Comparison of ENCODE assay signal across 9 cellular contexts in the genomic region with DNA sequence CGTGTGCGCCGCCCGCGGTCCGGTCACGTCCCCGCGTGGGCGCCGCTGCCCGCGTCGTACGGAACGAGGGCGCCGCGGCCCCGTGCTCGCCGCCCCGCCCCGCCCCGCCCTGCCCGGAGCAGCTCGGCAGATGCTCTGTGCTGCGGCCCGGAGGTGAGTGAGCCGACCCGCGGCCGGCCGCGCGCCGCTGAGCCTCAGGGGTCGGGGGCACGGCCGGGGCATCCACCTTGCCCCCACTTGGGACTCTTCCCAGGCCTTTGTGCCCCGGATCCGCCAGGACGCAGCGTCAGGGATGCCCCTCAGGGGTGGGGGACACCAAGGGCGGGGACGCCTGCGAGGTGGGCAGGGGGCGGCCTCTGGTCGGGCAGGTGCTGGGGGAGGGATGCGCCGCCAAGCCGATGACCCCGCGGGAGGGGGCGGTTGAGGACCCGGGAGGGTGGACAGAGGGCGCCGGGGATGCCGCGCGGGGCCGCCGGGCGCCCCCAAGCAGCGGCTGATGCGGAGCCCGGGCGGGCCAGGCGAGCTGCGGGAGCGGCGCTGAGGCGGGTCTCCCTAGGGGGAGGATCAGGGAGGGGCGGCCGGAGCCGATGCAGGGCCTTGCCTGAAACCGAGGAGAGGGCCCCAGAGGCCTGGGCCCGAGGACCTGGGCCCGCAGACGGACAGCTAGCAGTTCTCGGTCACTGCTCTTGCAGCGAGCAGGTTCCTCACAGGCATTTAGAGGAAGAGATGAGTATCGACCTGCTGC. TPM values are rescaled to one million over a fixed set of nuclear protein-coding genes. Genes with fewer than 3 reads are reported as not detected.
A peak's percentile ranks its signal among the peaks of the same experiment; 100 is the strongest.
DNase-seq lines count a peak whose midpoint lies in the region; ATAC-seq and FAIRE-seq lines count a peak whose summit lies in the region.
"Had no signal": no experiment of that assay in that cellular context is flagged by ENCODE, and none has a peak within 500 bp of the region (broad histone marks: within the 10 kb centered on the region; RNA-seq: fewer than 3 reads in every experiment).

A gene (plus strand): TSS at position 102 of the 745 bp plus-strand sequence. CDS start 25,177 bp downstream, outside the sequence.

- H3K4me1 Mint-ChIP-seq in activated CD4-positive, alpha-beta T cell treated with anti-CD3 and anti-CD28 coated beads, Interleukin-2, amount 10 ng/mL, durations not matched to agents 7 days and 5 days: peaks cover 9% of the 10 kb centered on the region
- peaks cover 32 to 41% (median 38%) of the 10 kb centered on the region in 3 donors for H3K4me1 Mint-ChIP-seq in naive B cell

- ATAC-seq in HG03159 (IDR thresholded peaks at IDR 0.05; ENCODE audit: unreplicated experiment): peak; percentile 32
- ATAC-seq in naive B cell (ENCODE audit: low read depth in 2 of 2): peak; percentile 65 to 66

- POLR2A ChIA-PET in activated CD4-positive, alpha-beta T cell treated with anti-CD3 and anti-CD28 coated beads, Interleukin-2, amount 10 ng/mL, durations not matched to agents 7 days and 5 days (lab: Charles Lee): no interaction called here

- no peaks in the 10 kb centered on the region for H3K36me3 Mint-ChIP-seq in activated CD4-positive, alpha-beta T cell treated with anti-CD3 and anti-CD28 coated beads, Interleukin-2, amount 10 ng/mL, durations not matched to agents 7 days and 5 days (ENCODE audit: low read depth)
- peaks cover 0 to 6% of the 10 kb centered on the region in 2 donors for H3K36me3 Mint-ChIP-seq in naive B cell

- peak; percentile 10 for DNase-seq in NCI-H510A (lab: John Stamatoyannopoulos, UW)
- no peak for DNase-seq in NCI-H510A treated with DMSO at 0.1 percent for 48 hours (lab: John Stamatoyannopoulos, UW)
- no peak for DNase-seq in activated CD4-positive, alpha-beta T cell treated with anti-CD3 and anti-CD28 coated beads, Interleukin-2, amount 10 ng/mL, durations not matched to agents 7 days and 5 days
- peak; percentile 42 for DNase-seq in naive B cell
- DNase-seq in urothelium cell line (ENCODE audit: low spot score): peak; percentile 76
- no peak for DNase-seq in COLO829 (ENCODE audit: low spot score)

- H3K4me1 ChIP-seq in esophagus (ENCODE audit: control insufficient read depth in 2 of 2, insufficient read depth in 2 of 2, low read length in 1 of 2): no peaks in the 10 kb centered on the region

- no peak within 1 kb of the TSS for H3K27ac Mint-ChIP-seq in activated CD4-positive, alpha-beta T cell treated with anti-CD3 and anti-CD28 coated beads, Interleukin-2, amount 10 ng/mL, durations not matched to agents 7 days and 5 days
- peak within 1 kb of the TSS; percentile 4 to 88 (median 84) for H3K27ac Mint-ChIP-seq in naive B cell

- H3K27me3 ChIP-seq in esophagus (ENCODE audit: control insufficient read depth in 1 of 2, insufficient read depth in 2 of 2, low read length in 2 of 2): no peaks in the 10 kb centered on the region

- CTCF ChIA-PET in activated CD4-positive, alpha-beta T cell treated with anti-CD3 and anti-CD28 coated beads, Interleukin-2, amount 10 ng/mL, durations not matched to agents 7 days and 5 days (lab: Charles Lee): interaction anchor here (0.7 to 1.2 kb wide), 3 partner anchors 9 to 349 kb away, joined by 3 read pairs; a partner anchor contains a TSS

- H3K36me3 ChIP-seq in esophagus (ENCODE audit: control insufficient read depth in 2 of 2, insufficient read depth in 2 of 2, low read length in 1 of 2): no peaks in the 10 kb centered on the region

- H3K4me3 ChIP-seq in esophagus (ENCODE audit: low read depth in 1 of 2, low read length in 2 of 2): peak within 1 kb of the TSS; percentile 36 to 41

- 2 to 4% methylated on average over 46 to 83 of the region's 83 CpGs for WGBS in esophagus, 2 donors

- no peaks in the 10 kb centered on the region for H3K9me3 ChIP-seq in esophagus (ENCODE audit: control insufficient read depth in 2 of 2, insufficient read depth in 1 of 2, low read depth in 1 of 2, low read length in 1 of 2)

- FAIRE-seq in urothelium cell line (lab: Jason Lieb, UNC): no peak
- FAIRE-seq: colon had no signal

- H3K27ac ChIP-seq in esophagus (ENCODE audit: low read depth in 2 of 2, low read length in 1 of 2): no peak within 1 kb of the TSS

- H3K9me3 Mint-ChIP-seq in activated CD4-positive, alpha-beta T cell treated with anti-CD3 and anti-CD28 coated beads, Interleukin-2, amount 10 ng/mL, durations not matched to agents 7 days and 5 days: no peaks in the 10 kb centered on the region
- no peaks in the 10 kb centered on the region for H3K9me3 Mint-ChIP-seq in naive B cell

- H3K27me3 Mint-ChIP-seq in activated CD4-positive, alpha-beta T cell treated with anti-CD3 and anti-CD28 coated beads, Interleukin-2, amount 10 ng/mL, durations not matched to agents 7 days and 5 days: peaks cover 40% of the 10 kb centered on the region
- H3K27me3 Mint-ChIP-seq in naive B cell: peaks cover 0 to 17% (median 10%) of the 10 kb centered on the region in 3 donors

- peak within 1 kb of the TSS; percentile 75 for H3K4me3 Mint-ChIP-seq in activated CD4-positive, alpha-beta T cell treated with anti-CD3 and anti-CD28 coated beads, Interleukin-2, amount 10 ng/mL, durations not matched to agents 7 days and 5 days
- peak within 1 kb of the TSS; percentile 83 to 94 (median 89) for H3K4me3 Mint-ChIP-seq in naive B cell

RNA-seq across cellular contexts. Expression of the gene that starts here (rescaled TPM):
- under 1 TPM; 0.35 to 0.37 TPM for total RNA-seq in activated CD4-positive, alpha-beta T cell treated with anti-CD3 and anti-CD28 coated beads, Interleukin-2, amount 10 ng/mL, durations not matched to agents 7 days and 5 days
- 1 to 10 TPM in 1 of 2 donors, under 1 TPM in 1; 0.83 to 1.6 TPM for polyA plus RNA-seq in esophagus
- 1 to 10 TPM in 3 of 6 donors, under 1 TPM in 2, not detected in 1; 0.39 to 4.7 (median 2.3) TPM for polyA plus RNA-seq in naive B cell (ENCODE audit: low read depth in 6 of 6)

Comparison
In these comparisons a context has a peak if more than half of its experiments do, and no peak if none do; other contexts are left out.
1. DNase-seq: peak in NCI-H510A (single experiment), naive B cell (single experiment) and urothelium cell line (single experiment); none in NCI-H510A treated with DMSO at 0.1 percent for 48 hours (single experiment), activated CD4-positive, alpha-beta T cell treated with anti-CD3 and anti-CD28 coated beads, Interleukin-2, amount 10 ng/mL, durations not matched to agents 7 days and 5 days (single experiment) and COLO829 (single experiment).